In the genomic region with DNA sequence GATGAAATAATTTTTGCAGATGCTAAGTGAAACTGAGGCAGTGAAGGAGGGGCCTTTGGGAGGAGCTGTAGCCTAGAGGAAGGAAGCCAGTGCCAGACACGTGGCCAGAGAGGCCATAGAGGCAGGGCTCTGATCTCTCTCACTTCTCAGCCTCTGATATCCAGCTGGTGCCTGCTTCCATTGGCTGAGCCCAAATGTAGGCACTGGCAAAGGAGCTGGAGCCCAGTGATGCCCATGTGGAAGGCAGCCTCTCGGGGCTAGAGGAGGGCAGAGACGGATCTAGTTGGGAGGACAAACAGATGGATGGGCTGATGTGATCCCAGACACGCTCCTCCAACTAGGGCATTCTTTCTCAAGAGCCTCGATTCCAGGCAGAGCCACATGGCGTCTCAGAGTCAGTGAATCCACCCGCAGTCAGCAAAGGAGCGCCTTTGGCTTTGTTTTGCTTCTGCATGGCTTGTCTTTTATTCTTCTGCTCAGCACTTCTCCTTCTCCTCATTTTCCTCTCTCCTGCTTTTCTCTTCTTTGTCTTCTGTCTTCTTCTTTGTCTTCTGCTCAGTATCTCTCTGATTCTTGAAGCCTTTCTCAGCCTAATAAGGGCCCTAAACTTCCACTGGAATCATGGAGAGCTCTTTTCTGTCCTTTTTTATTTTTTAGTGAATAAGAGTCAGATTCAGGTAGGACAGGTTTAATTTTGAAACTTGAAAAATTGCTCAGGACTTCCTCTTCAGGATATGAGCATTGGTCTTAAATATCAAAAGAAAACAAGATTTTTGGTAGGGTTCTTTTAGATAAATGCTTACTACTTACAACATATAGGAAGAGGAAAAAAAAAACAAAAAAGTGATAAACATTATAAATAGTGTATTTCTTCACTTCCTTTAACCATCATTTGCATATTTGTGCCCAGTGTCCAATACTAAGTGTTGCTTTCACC, we compare ENCODE assay signal across 11 cellular contexts. TPM values are rescaled to one million over a fixed set of nuclear protein-coding genes. Genes with fewer than 3 reads are reported as not detected.
DNase-seq lines count a peak whose midpoint lies in the region; ATAC-seq, FAIRE-seq and TF ChIP-seq lines count a peak whose summit lies in the region.
"Had no signal": no experiment of that assay in that cellular context is flagged by ENCODE, and none has a peak within 500 bp of the region (broad histone marks: within the 10 kb centered on the region; RNA-seq: fewer than 3 reads in every experiment).

No MANE protein-coding gene starts in this region.

- TF ChIP-seq POLR2A in thyroid gland (IDR thresholded peaks at IDR 0.05) = no peak

- peak overlapping the region; percentile 96 for H3K27ac ChIP-seq in RWPE2 (ENCODE audit: poor library complexity, severe bottlenecking)
- H3K27ac ChIP-seq in hepatocyte = peak overlapping the region; percentile 85
- H3K27ac ChIP-seq in thyroid gland = peak overlapping the region in 2 of 3 donors; percentile 16 to 46

- H3K79me2 ChIP-seq in hepatocyte = no peaks in the 10 kb centered on the region

- in situ Hi-C loops in GM13976 (cut with MboI; ENCODE audit: low sequenced_read_pairs, unreplicated experiment) = no loop called here

- H3K36me3 ChIP-seq in RWPE2 (ENCODE audit: low read depth) = no peaks in the 10 kb centered on the region
- no peaks in the 10 kb centered on the region for H3K36me3 ChIP-seq in hepatocyte (replicated peaks; ENCODE audit: insufficient read depth, low read depth)
- no peaks in the 10 kb centered on the region for H3K36me3 ChIP-seq in thyroid gland

- intact Hi-C loops in thyroid gland (cut with DNase I) = no loop called here

- H3K9me3 ChIP-seq in RWPE2 (ENCODE audit: severe bottlenecking) = no peaks in the 10 kb centered on the region
- H3K9me3 ChIP-seq in hepatocyte (ENCODE audit: low read depth) = no peaks in the 10 kb centered on the region
- H3K9me3 ChIP-seq in thyroid gland = no peaks in the 10 kb centered on the region

- FAIRE-seq in GM19239 (lab: Jason Lieb, UNC) = peak; percentile 11
- FAIRE-seq: GM12892 had no signal

- H3K4me3 ChIP-seq in RWPE2 (ENCODE audit: severe bottlenecking) = no peak overlapping the region
- no peak overlapping the region for H3K4me3 ChIP-seq in hepatocyte
- H3K4me3 ChIP-seq in thyroid gland (replicated peaks in 1 of 3) = no peak overlapping the region

- DNase-seq in GM19239 (ENCODE audit: insufficient read length, low spot score) = no peak
- DNase-seq in RWPE2 (ENCODE audit: low spot score) = no peak
- no peak for DNase-seq in hepatocyte (ENCODE audit: low spot score)
- no peak for DNase-seq in thyroid gland
- no peak for DNase-seq in GM13976 (ENCODE audit: low spot score)
- DNase-seq: CD8-positive, alpha-beta T cell had no signal

- H2AFZ ChIP-seq in hepatocyte = no peak overlapping the region

- H3K9me2 ChIP-seq in hepatocyte (replicated peaks; ENCODE audit: insufficient read depth) = no peaks in the 10 kb centered on the region

- no peak for TF ChIP-seq CTCF in RWPE2 (IDR thresholded peaks at IDR 0.05; ENCODE audit: poor library complexity, severe bottlenecking)
- no peak for TF ChIP-seq CTCF in hepatocyte (IDR thresholded peaks at IDR 0.05; ENCODE audit: poor library complexity)
- no peak for TF ChIP-seq CTCF in thyroid gland (IDR thresholded peaks at IDR 0.05)
- no peak for TF ChIP-seq CTCF in GM13976 (IDR thresholded peaks at IDR 0.05; ENCODE audit: borderline replicate concordance, control extremely low read depth, extremely low read depth, insufficient read depth, missing control alignments)

- no peak for ATAC-seq in RWPE2 (ENCODE audit: low read depth)
- no peak for ATAC-seq in GM21423 (IDR thresholded peaks at IDR 0.05; ENCODE audit: unreplicated experiment)
- no peak for ATAC-seq in HG02870 (IDR thresholded peaks at IDR 0.05; ENCODE audit: unreplicated experiment)
- ATAC-seq: CD8-positive, alpha-beta T cell had no signal

- no peaks in the 10 kb centered on the region for H4K20me1 ChIP-seq in hepatocyte (ENCODE audit: insufficient read depth, poor library complexity, severe bottlenecking)

- H3K27me3 ChIP-seq in RWPE2 (ENCODE audit: insufficient read depth, poor library complexity, severe bottlenecking) (no peaks in the 10 kb centered on the region), hepatocyte (no peaks in the 10 kb centered on the region), thyroid gland (no peaks in the 10 kb centered on the region)

- H3K4me1 ChIP-seq in RWPE2 (ENCODE audit: insufficient read depth, poor library complexity, severe bottlenecking) (peaks cover 41% of the 10 kb centered on the region), hepatocyte (ENCODE audit: insufficient read depth) (peaks cover 10% of the 10 kb centered on the region), thyroid gland (peaks cover 6 to 17% of the 10 kb centered on the region in 2 donors)

- 84% methylated on average over 8 of the region's 8 CpGs for WGBS in hepatocyte (ENCODE audit: low lambda C conversion rate, missing lambda C conversion rate)
- 84 to 92% methylated on average over 8 of the region's 8 CpGs for WGBS in thyroid gland, 2 donors

- peak overlapping the region; percentile 50 for H3K4me2 ChIP-seq in hepatocyte

RNA-seq across cellular contexts. Expression of gene CYP24A1, which starts 41.8 kb away (rescaled TPM):
- total RNA-seq in hepatocyte (1.5 and 1.9 TPM in 2 replicates), thyroid gland (1 to 10 TPM in 1 of 4 donors, under 1 TPM in 2, not detected in 1; 0.44 to 6.6 (median 0.67) TPM)
- polyA plus RNA-seq in hepatocyte = not detected in 2 replicates
- total RNA-seq: activated T-helper 2 cell treated with anti-CD3 and anti-CD28 coated beads, Interferon-gamma antibody, Interleukin-2, Interleukin-4, amounts not matched to agents 10 μg/mL and 5 μg/mL and 100 μg/mL, durations not matched to agents 14 hours and 24 hours and 36 hours; CD8-positive, alpha-beta T cell; lung microvascular endothelial cell had no signal

Comparison
In these comparisons a context has a peak if more than half of its experiments do, and no peak if none do; other contexts are left out.
1. H3K27ac ChIP-seq: peak in every context shown above with its lines; median percentile 96 in RWPE2; 85 in hepatocyte; 31 in thyroid gland.